Comparison of ENCODE assay signal across 9 cellular contexts in genomic region chr20:52410182-52410647, GRCh38.
DNase-seq lines count a peak whose midpoint lies in the region; ATAC-seq lines count a peak whose summit lies in the region.
"Had no signal": no experiment of that assay in that cellular context is flagged by ENCODE, and none has a peak within 500 bp of the region (broad histone marks: within the 10 kb centered on the region; RNA-seq: fewer than 3 reads in every experiment).

No MANE protein-coding gene starts in this region.

- intact Hi-C loops in Right ventricle myocardium inferior (cut with DNase I) (no loop called here), cardiac septum (cut with DNase I) (no loop called here)
- intact Hi-C loops in activated T-helper 1 cell treated with anti-CD3 and anti-CD28 coated beads, Interleukin-12 subunit alpha, Interleukin-12 subunit beta, Interleukin-2, Interleukin-4 antibody, amounts not matched to agents 30 ng/mL and 10 ng/mL and 1 ng/mL, durations not matched to agents 14 hours and 24 hours and 36 hours (cut with micrococcal nuclease): loop anchor here (5.0 kb wide), 2 partner anchors 737 to 807 kb away; no protein-coding TSS in a partner anchor

- H3K27me3 Mint-ChIP-seq in activated T-helper 1 cell treated with anti-CD3 and anti-CD28 coated beads, Interleukin-12 subunit alpha, Interleukin-12 subunit beta, Interleukin-2, Interleukin-4 antibody, amounts not matched to agents 30 ng/mL and 10 ng/mL and 1 ng/mL, durations not matched to agents 14 hours and 24 hours and 36 hours (ENCODE audit: insufficient read depth): no peaks in the 10 kb centered on the region
- H3K27me3 Mint-ChIP-seq in memory B cell: peaks cover 2% of the 10 kb centered on the region

- peaks cover 19% of the 10 kb centered on the region for H3K9me3 Mint-ChIP-seq in activated T-helper 1 cell treated with anti-CD3 and anti-CD28 coated beads, Interleukin-12 subunit alpha, Interleukin-12 subunit beta, Interleukin-2, Interleukin-4 antibody, amounts not matched to agents 30 ng/mL and 10 ng/mL and 1 ng/mL, durations not matched to agents 14 hours and 24 hours and 36 hours
- peaks cover 6% of the 10 kb centered on the region for H3K9me3 Mint-ChIP-seq in memory B cell

- H3K4me3 Mint-ChIP-seq in activated T-helper 1 cell treated with anti-CD3 and anti-CD28 coated beads, Interleukin-12 subunit alpha, Interleukin-12 subunit beta, Interleukin-2, Interleukin-4 antibody, amounts not matched to agents 30 ng/mL and 10 ng/mL and 1 ng/mL, durations not matched to agents 14 hours and 24 hours and 36 hours: peak overlapping the region; percentile 53
- no peak overlapping the region for H3K4me3 Mint-ChIP-seq in memory B cell

- DNase-seq in Right ventricle myocardium inferior (ENCODE audit: missing footprints) (no peak), cardiac septum (ENCODE audit: low spot score) (no peak), memory B cell (ENCODE audit: low spot score in 2 of 2) (no peak), NCI-H2029 treated with DMSO at 0.1 percent for 48 hours (lab: John Stamatoyannopoulos, UW) (no peak), DMS53 treated with DMSO at 0.1 percent for 48 hours (lab: John Stamatoyannopoulos, UW; ENCODE audit: unreplicated experiment) (no peak), NCI-H2029 (lab: John Stamatoyannopoulos, UW) (no peak)
- DNase-seq in activated T-helper 1 cell treated with anti-CD3 and anti-CD28 coated beads, Interleukin-12 subunit alpha, Interleukin-12 subunit beta, Interleukin-2, Interleukin-4 antibody, amounts not matched to agents 30 ng/mL and 10 ng/mL and 1 ng/mL, durations not matched to agents 14 hours and 24 hours and 36 hours (ENCODE audit: low spot score): peak; percentile 38
- DNase-seq: NCI-H526 had no signal

- H3K36me3 Mint-ChIP-seq in activated T-helper 1 cell treated with anti-CD3 and anti-CD28 coated beads, Interleukin-12 subunit alpha, Interleukin-12 subunit beta, Interleukin-2, Interleukin-4 antibody, amounts not matched to agents 30 ng/mL and 10 ng/mL and 1 ng/mL, durations not matched to agents 14 hours and 24 hours and 36 hours (ENCODE audit: low read depth): peaks cover 3% of the 10 kb centered on the region
- H3K36me3 Mint-ChIP-seq in memory B cell: no peaks in the 10 kb centered on the region

- peak overlapping the region; percentile 66 for H3K27ac Mint-ChIP-seq in activated T-helper 1 cell treated with anti-CD3 and anti-CD28 coated beads, Interleukin-12 subunit alpha, Interleukin-12 subunit beta, Interleukin-2, Interleukin-4 antibody, amounts not matched to agents 30 ng/mL and 10 ng/mL and 1 ng/mL, durations not matched to agents 14 hours and 24 hours and 36 hours
- no peak overlapping the region for H3K27ac Mint-ChIP-seq in memory B cell

- H3K4me1 Mint-ChIP-seq in activated T-helper 1 cell treated with anti-CD3 and anti-CD28 coated beads, Interleukin-12 subunit alpha, Interleukin-12 subunit beta, Interleukin-2, Interleukin-4 antibody, amounts not matched to agents 30 ng/mL and 10 ng/mL and 1 ng/mL, durations not matched to agents 14 hours and 24 hours and 36 hours (ENCODE audit: low read depth): peaks cover 43% of the 10 kb centered on the region
- peaks cover 11% of the 10 kb centered on the region for H3K4me1 Mint-ChIP-seq in memory B cell

- ATAC-seq in Right ventricle myocardium inferior (peak; percentile 16), memory B cell (ENCODE audit: low read depth) (peak; percentile 35), GM21526 (IDR thresholded peaks at IDR 0.05; ENCODE audit: low FRiP score, unreplicated experiment) (no peak)
